ENCODE assay signal across 8 cellular contexts in the genomic region with DNA sequence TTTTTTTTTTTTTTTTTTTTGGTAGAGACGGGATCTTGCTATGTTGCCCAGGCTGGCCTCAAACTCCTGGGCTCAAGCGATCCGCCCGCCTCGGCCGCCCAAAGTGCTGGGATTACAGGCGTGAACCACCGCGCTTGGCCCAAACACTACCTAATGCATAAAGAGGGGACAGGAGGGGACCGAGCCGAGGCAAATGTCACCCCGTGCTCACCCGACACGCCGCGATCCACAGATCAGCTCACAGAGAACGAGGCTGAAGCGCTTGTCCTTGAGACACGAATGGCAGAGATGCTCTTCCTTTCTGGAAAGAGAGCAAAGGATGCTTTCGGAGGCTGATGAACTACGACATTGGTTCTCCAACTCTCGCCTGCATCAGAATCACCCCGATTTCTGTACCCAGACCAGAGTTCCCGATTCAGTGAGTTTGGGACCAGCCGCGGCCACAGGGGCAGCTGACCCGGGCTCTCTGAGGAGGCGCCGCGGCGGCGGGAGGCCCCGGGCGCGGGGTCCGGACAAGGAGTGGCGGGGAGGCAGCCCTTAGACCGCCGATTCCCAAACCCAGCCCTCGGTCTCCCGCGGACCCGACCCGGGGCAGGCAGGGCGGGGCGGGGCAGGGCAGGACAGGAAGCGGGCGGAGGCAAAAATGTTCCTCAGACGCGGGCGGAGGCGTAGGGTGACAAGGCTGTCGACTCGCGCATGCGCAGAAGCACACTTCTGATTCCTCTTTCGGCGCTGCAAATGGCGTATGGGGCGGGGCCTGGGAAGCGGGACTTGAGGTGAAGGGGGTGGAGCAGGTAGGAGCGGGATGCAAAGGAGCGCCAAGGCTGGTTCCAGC. TPM values are rescaled to one million over a fixed set of nuclear protein-coding genes. Genes with fewer than 3 reads are reported as not detected.
DNase-seq lines count a peak whose midpoint lies in the region; ATAC-seq and TF ChIP-seq lines count a peak whose summit lies in the region.

A gene (minus strand): TSS at position 700 of the 835 bp plus-strand sequence. CDS start 4,719 bp downstream, outside the sequence.

- CTCF ChIA-PET in AG04449 (lab: Yijun Ruan, JAX): interaction anchor here (1.2 to 2.6 kb wide), 2 partner anchors 14 to 16 kb away, joined by 4 to 15 read pairs; a partner anchor contains a TSS
- CTCF ChIA-PET in activated B cell treated with CpG ODN at 0.5 μM for 24 hours (lab: Charles Lee): no interaction called here

- H3K4me1 Mint-ChIP-seq in activated B cell treated with CpG ODN at 0.5 μM for 24 hours: peaks cover 24% of the 10 kb centered on the region

- ATAC-seq in GM18907 (IDR thresholded peaks at IDR 0.05; ENCODE audit: unreplicated experiment): peak; percentile 89
- ATAC-seq in HG03139 (IDR thresholded peaks at IDR 0.05; ENCODE audit: unreplicated experiment): peak; percentile 89
- peak; percentile 88 for ATAC-seq in activated B cell treated with CpG ODN at 0.5 μM for 24 hours (ENCODE audit: low read depth)

- peaks cover 23% of the 10 kb centered on the region for H3K36me3 Mint-ChIP-seq in activated B cell treated with CpG ODN at 0.5 μM for 24 hours (ENCODE audit: low read depth)

- peak within 1 kb of the TSS; percentile 98 for H3K27ac Mint-ChIP-seq in activated B cell treated with CpG ODN at 0.5 μM for 24 hours

- no peaks in the 10 kb centered on the region for H3K27me3 Mint-ChIP-seq in activated B cell treated with CpG ODN at 0.5 μM for 24 hours

- H3K4me3 Mint-ChIP-seq in activated B cell treated with CpG ODN at 0.5 μM for 24 hours: peak within 1 kb of the TSS; percentile 96

- peak within 1 kb of the TSS; percentile 93 for H3K27ac ChIP-seq in caudate nucleus (ENCODE audit: low read depth, low read length)

- POLR2A ChIA-PET in AG04449 (lab: Yijun Ruan, JAX) (no interaction called here), activated B cell treated with CpG ODN at 0.5 μM for 24 hours (lab: Charles Lee) (interaction anchor here (0.9 to 1.9 kb wide), 4 partner anchors 14 to 126 kb away, joined by 3 to 6 read pairs (median 4); a partner anchor contains a TSS)

- TF ChIP-seq CTCF in AG04449 (IDR thresholded peaks at IDR 0.05; ENCODE audit: insufficient read depth, low read length, missing control alignments) (no peak), activated B cell treated with CpG ODN at 0.5 μM for 24 hours (IDR thresholded peaks at IDR 0.05) (no peak)

- intact Hi-C loops in activated B cell treated with CpG ODN at 0.5 μM for 24 hours (cut with micrococcal nuclease): loop anchor here (1.0 to 2.0 kb wide), 4 partner anchors 15 to 483 kb away; a partner anchor contains a TSS

- DNase-seq in AG04449 (ENCODE audit: low read depth, low spot score) (peak; percentile 79), NCI-H2196 treated with DMSO at 0.1 percent for 48 hours (lab: John Stamatoyannopoulos, UW; ENCODE audit: unreplicated experiment) (peak; percentile 98), activated B cell treated with CpG ODN at 0.5 μM for 24 hours (peak; percentile 94), caudate nucleus (lab: John Stamatoyannopoulos, UW) (peak in 60 of 61 donors; percentile 78 to 98 (median 95)), iris pigment epithelial cell (ENCODE audit: low read depth) (peak; percentile 96)
- peak; percentile 97 for DNase-seq in stimulated activated CD4-positive, alpha-beta T cell treated with anti-CD3 and anti-CD28 coated beads, Interleukin-12 subunit alpha, Interleukin-12 subunit beta, amount 100 ng/mL, for 24 hours (ENCODE audit: low read depth in 2 of 2)

- peak within 1 kb of the TSS; percentile 89 for H3K4me3 ChIP-seq in AG04449 (ENCODE audit: low read depth, low read length)

- H3K9me3 Mint-ChIP-seq in activated B cell treated with CpG ODN at 0.5 μM for 24 hours: peaks cover 11% of the 10 kb centered on the region

RNA-seq across cellular contexts. Expression of the gene that starts here (rescaled TPM):
- total RNA-seq in activated B cell treated with CpG ODN at 0.5 μM for 24 hours: 10.3 and 11.7 TPM in 2 replicates

Comparison
In these comparisons a context has a peak if more than half of its experiments do, and no peak if none do; other contexts are left out.
1. Peak in every context shown above with its lines: DNase-seq, ATAC-seq, H3K4me3 ChIP-seq and H3K27ac ChIP-seq.